22 cellular contexts compared by ENCODE assay signal in genomic region chr17:2542056-2542455, GRCh38.
"Had no signal": no experiment of that assay in that cellular context is flagged by ENCODE, and none has a peak within 500 bp of the region (broad histone marks: within the 10 kb centered on the region; RNA-seq: fewer than 3 reads in every experiment).

No MANE protein-coding gene starts in this region.

- H3K27ac ChIP-seq: SJCRH30, SK-N-MC had no signal

- H3K27me3 ChIP-seq: SJCRH30 had no signal

- H3K36me3 ChIP-seq: SJCRH30 had no signal

- H3K9me3 ChIP-seq: SJCRH30 had no signal

- H3K4me1 ChIP-seq: SJCRH30 had no signal

- H3K4me3 ChIP-seq: SJCRH30, SK-N-MC had no signal

- DNase-seq: activated CD4-positive, alpha-beta T cell treated with anti-CD3 and anti-CD28 coated beads, Interleukin-2, amount 10 ng/mL, durations not matched to agents 7 days and 5 days; activated CD4-positive, alpha-beta T cell treated with anti-CD3 and anti-CD28 coated beads, Interleukin-2, amount 50 U/mL, for 48 hours; activated CD8-positive, alpha-beta T cell treated with anti-CD3 and anti-CD28 coated beads, Interleukin-2, amount 10 ng/mL, durations not matched to agents 7 days and 5 days; activated gamma-delta T cell; activated naive CD4-positive, alpha-beta T cell treated with Interleukin-2 at 50 U/mL for 16 hours; activated T-cell treated with anti-CD3 and anti-CD28 coated beads, Interleukin-2, amount 50 U/mL, for 24 hours; central memory CD4-positive, alpha-beta T cell; Karpas-422; KBM-7; NCI-H1105; NCI-H1417 treated with DMSO at 0.1 percent for 48 hours; NCI-H1930; NCI-H2227 treated with DMSO at 0.1 percent for 48 hours; NCI-H446; NCI-H510A treated with DMSO at 0.1 percent for 48 hours; NCI-H526 treated with DMSO at 0.1 percent for 48 hours; NCI-H774; NK-92 treated with Interleukin-12 subunit alpha and Interleukin-12 subunit beta, amount 100 ng/mL, for 24 hours; SHP77; SJCRH30; T1000 had no signal
